9 cellular contexts compared by ENCODE assay signal in genomic region chr11:22193348-22194051, GRCh38. TPM values are rescaled to one million over a fixed set of nuclear protein-coding genes. Genes with fewer than 3 reads are reported as not detected.
DNase-seq lines count a peak whose midpoint lies in the region; ATAC-seq, FAIRE-seq and TF ChIP-seq lines count a peak whose summit lies in the region.
"Had no signal": no experiment of that assay in that cellular context is flagged by ENCODE, and none has a peak within 500 bp of the region (broad histone marks: within the 10 kb centered on the region; RNA-seq: fewer than 3 reads in every experiment).

No MANE protein-coding gene starts in this region.

- peak overlapping the region; percentile 93 to 96 for H3K4me3 Mint-ChIP-seq in H9
- H3K4me3 Mint-ChIP-seq in activated CD8-positive, alpha-beta memory T cell treated with anti-CD3 and anti-CD28 coated beads, Interleukin-2, amount 10 ng/mL, durations not matched to agents 7 days and 5 days, result no peak overlapping the region

- peak overlapping the region; percentile 26 for H3K14ac ChIP-seq in H9 (ENCODE audit: insufficient read depth, low read length)

- H3K27ac Mint-ChIP-seq in H9, result no peak overlapping the region
- no peak overlapping the region for H3K27ac Mint-ChIP-seq in activated CD8-positive, alpha-beta memory T cell treated with anti-CD3 and anti-CD28 coated beads, Interleukin-2, amount 10 ng/mL, durations not matched to agents 7 days and 5 days

- H3K27me3 Mint-ChIP-seq in H9 (ENCODE audit: low read depth), result peaks cover 10% of the 10 kb centered on the region
- peaks cover 31% of the 10 kb centered on the region for H3K27me3 Mint-ChIP-seq in activated CD8-positive, alpha-beta memory T cell treated with anti-CD3 and anti-CD28 coated beads, Interleukin-2, amount 10 ng/mL, durations not matched to agents 7 days and 5 days

- no peaks in the 10 kb centered on the region for H3K9me3 Mint-ChIP-seq in H9
- peaks cover 2% of the 10 kb centered on the region for H3K9me3 Mint-ChIP-seq in activated CD8-positive, alpha-beta memory T cell treated with anti-CD3 and anti-CD28 coated beads, Interleukin-2, amount 10 ng/mL, durations not matched to agents 7 days and 5 days (ENCODE audit: low read depth)

- H3K18ac ChIP-seq in H9 (ENCODE audit: insufficient read length, low read depth, low read length), result peak overlapping the region; percentile 40

- H3K36me3 Mint-ChIP-seq in H9 (ENCODE audit: insufficient read depth in 1 of 3, low read depth in 3 of 3), result 0 out of 7 replicates have a peak, but pooled peaks cover 0 to 4% (median 0%) of the 10 kb centered on the region in 3 experiments
- no peaks in the 10 kb centered on the region for H3K36me3 Mint-ChIP-seq in activated CD8-positive, alpha-beta memory T cell treated with anti-CD3 and anti-CD28 coated beads, Interleukin-2, amount 10 ng/mL, durations not matched to agents 7 days and 5 days

- H4K91ac ChIP-seq in H9 (ENCODE audit: insufficient read length, low read depth, low read length), result no peak overlapping the region

- H3K4ac ChIP-seq in H9 (ENCODE audit: low read depth, low read length), result no peak overlapping the region

- CTCF ChIA-PET in activated CD8-positive, alpha-beta memory T cell treated with anti-CD3 and anti-CD28 coated beads, Interleukin-2, amount 10 ng/mL, durations not matched to agents 7 days and 5 days (lab: Charles Lee), result interaction anchor here (0.7 kb wide), 1 partner anchor 15 kb away, joined by 3 read pairs; no protein-coding TSS in a partner anchor

- H3K4me3 ChIP-seq in epithelial cell of proximal tubule (ENCODE audit: low read depth, low read length), result peak overlapping the region; percentile 65
- peak overlapping the region; percentile 81 for H3K4me3 ChIP-seq in mucosa of stomach (ENCODE audit: low read length)

- ATAC-seq in GM18498 (IDR thresholded peaks at IDR 0.05; ENCODE audit: unreplicated experiment), result peak; percentile 39
- ATAC-seq in activated CD8-positive, alpha-beta memory T cell treated with anti-CD3 and anti-CD28 coated beads, Interleukin-2, amount 10 ng/mL, durations not matched to agents 7 days and 5 days, result no peak

- H4K20me1 ChIP-seq in H9 (ENCODE audit: control insufficient read depth, insufficient read depth, insufficient read length), result no peaks in the 10 kb centered on the region

- H4K8ac ChIP-seq in H9 (replicated peaks; ENCODE audit: insufficient read length, low read depth, low read length), result no peak overlapping the region

- H2BK20ac ChIP-seq in H9 (ENCODE audit: low read depth, low read length, poor library complexity, severe bottlenecking), result no peak overlapping the region

- no peak for FAIRE-seq in urothelium cell line (lab: Jason Lieb, UNC)

- H3K27me3 ChIP-seq in H9 (ENCODE audit: insufficient read depth, low read length) (no peaks in the 10 kb centered on the region), mucosa of stomach (ENCODE audit: control insufficient read depth, insufficient read depth, low read length) (no peaks in the 10 kb centered on the region)

- peak; percentile 68 for DNase-seq in H9
- peak; percentile 63 for DNase-seq in NCI-H2227 treated with DMSO at 0.1 percent for 48 hours (lab: John Stamatoyannopoulos, UW)
- no peak for DNase-seq in epithelial cell of proximal tubule (ENCODE audit: low read depth)
- DNase-seq in urothelium cell line (ENCODE audit: low spot score), result peak; percentile 36
- no peak for DNase-seq in NCI-H774 (lab: John Stamatoyannopoulos, UW)
- no peak for DNase-seq in activated CD8-positive, alpha-beta memory T cell treated with anti-CD3 and anti-CD28 coated beads, Interleukin-2, amount 10 ng/mL, durations not matched to agents 7 days and 5 days

- H2AFZ ChIP-seq in H9 (ENCODE audit: low read length), result no peak overlapping the region

- no peaks in the 10 kb centered on the region for H3K36me3 ChIP-seq in mucosa of stomach (ENCODE audit: control insufficient read depth, insufficient read depth, low read length)

- H2BK5ac ChIP-seq in H9 (ENCODE audit: insufficient read length, low read length), result no peak overlapping the region

- no peak overlapping the region for H2BK120ac ChIP-seq in H9 (ENCODE audit: low read depth, low read length, poor library complexity, severe bottlenecking)

- H3K9me3 ChIP-seq in H9 (ENCODE audit: control insufficient read depth, low read depth, low read length) (no peaks in the 10 kb centered on the region), mucosa of stomach (ENCODE audit: control insufficient read depth, low read length) (no peaks in the 10 kb centered on the region)

- WGBS in H9 (ENCODE audit: extremely low coverage, insufficient read length, low lambda C conversion rate), result no CpG with 5 or more reads among the region's 39 CpGs

- H3T11ph ChIP-seq in H9 (ENCODE audit: low read length), result no peak overlapping the region

- no peak overlapping the region for H2BK15ac ChIP-seq in H9 (ENCODE audit: low read depth, low read length)

- H4K5ac ChIP-seq in H9 (ENCODE audit: insufficient read length, low read depth, low read length), result no peak overlapping the region

- H3K4me1 Mint-ChIP-seq in H9, result peaks cover 23 to 31% of the 10 kb centered on the region in 2 experiments
- H3K4me1 Mint-ChIP-seq in activated CD8-positive, alpha-beta memory T cell treated with anti-CD3 and anti-CD28 coated beads, Interleukin-2, amount 10 ng/mL, durations not matched to agents 7 days and 5 days, result peaks cover 2% of the 10 kb centered on the region

- H3K23me2 ChIP-seq in H9 (ENCODE audit: insufficient read length, low read depth, low read length, poor library complexity, severe bottlenecking), result peaks cover 9% of the 10 kb centered on the region

- H2AK5ac ChIP-seq in H9 (ENCODE audit: insufficient read length, low read length), result no peak overlapping the region

- no peaks in the 10 kb centered on the region for H3K79me1 ChIP-seq in H9 (ENCODE audit: insufficient read depth, low read depth, low read length, poor library complexity, severe bottlenecking)

- no peak overlapping the region for H2BK12ac ChIP-seq in H9 (ENCODE audit: insufficient read length, low read depth, low read length)

- peaks cover 2% of the 10 kb centered on the region; the same call in 1 of the 2 replicates for H3K4me1 ChIP-seq in H9 (ENCODE audit: insufficient read depth, low read length)
- H3K4me1 ChIP-seq in mucosa of stomach (ENCODE audit: control insufficient read depth, insufficient read depth, low read length), result peaks cover 13% of the 10 kb centered on the region

- no peaks in the 10 kb centered on the region for H3K79me2 ChIP-seq in H9 (ENCODE audit: insufficient read depth, low read length)

- H3K4me2 ChIP-seq in H9 (ENCODE audit: insufficient read depth, insufficient read length, low read length), result peak overlapping the region; percentile 96

- H3K27ac ChIP-seq in H9 (ENCODE audit: insufficient read length, low read depth, low read length), result no peak overlapping the region

- TF ChIP-seq CTCF in H9 (conservative IDR thresholded peaks at IDR 0.05) (no peak), epithelial cell of proximal tubule (conservative IDR thresholded peaks at IDR 0.05; ENCODE audit: low read depth, low read length) (no peak)

- H3K56ac ChIP-seq in H9 (ENCODE audit: insufficient read length, low read depth, low read length), result no peak overlapping the region

- no peak overlapping the region for H3K23ac ChIP-seq in H9 (ENCODE audit: insufficient read length, low read depth, low read length)

- H3K9ac ChIP-seq in H9 (ENCODE audit: extremely low read depth, insufficient read length, low read length) (peak overlapping the region; percentile 61), mucosa of stomach (ENCODE audit: low read length) (peak overlapping the region; percentile 95)

RNA-seq across cellular contexts. Expression of gene ANO5, which starts 0.6 kb away (rescaled TPM):
- total RNA-seq in H9 (2021) (3.4 and 3.7 TPM in 2 replicates), epithelial cell of proximal tubule (1.6 and 1.7 TPM in 2 replicates)
- total RNA-seq in activated CD8-positive, alpha-beta memory T cell treated with anti-CD3 and anti-CD28 coated beads, Interleukin-2, amount 10 ng/mL, durations not matched to agents 7 days and 5 days, result under 1 TPM; 0.12 to 0.16 TPM
- total RNA-seq: RPMI7951 had no signal

Comparison
In these comparisons a context has a peak if more than half of its experiments do, and no peak if none do; other contexts are left out.
1. DNase-seq: peak in H9 (single experiment), NCI-H2227 treated with DMSO at 0.1 percent for 48 hours (single experiment) and urothelium cell line (single experiment); none in epithelial cell of proximal tubule (single experiment), NCI-H774 (single experiment) and activated CD8-positive, alpha-beta memory T cell treated with anti-CD3 and anti-CD28 coated beads, Interleukin-2, amount 10 ng/mL, durations not matched to agents 7 days and 5 days (single experiment).